Comparison of ENCODE assay signal across 8 cellular contexts in the genomic region with DNA sequence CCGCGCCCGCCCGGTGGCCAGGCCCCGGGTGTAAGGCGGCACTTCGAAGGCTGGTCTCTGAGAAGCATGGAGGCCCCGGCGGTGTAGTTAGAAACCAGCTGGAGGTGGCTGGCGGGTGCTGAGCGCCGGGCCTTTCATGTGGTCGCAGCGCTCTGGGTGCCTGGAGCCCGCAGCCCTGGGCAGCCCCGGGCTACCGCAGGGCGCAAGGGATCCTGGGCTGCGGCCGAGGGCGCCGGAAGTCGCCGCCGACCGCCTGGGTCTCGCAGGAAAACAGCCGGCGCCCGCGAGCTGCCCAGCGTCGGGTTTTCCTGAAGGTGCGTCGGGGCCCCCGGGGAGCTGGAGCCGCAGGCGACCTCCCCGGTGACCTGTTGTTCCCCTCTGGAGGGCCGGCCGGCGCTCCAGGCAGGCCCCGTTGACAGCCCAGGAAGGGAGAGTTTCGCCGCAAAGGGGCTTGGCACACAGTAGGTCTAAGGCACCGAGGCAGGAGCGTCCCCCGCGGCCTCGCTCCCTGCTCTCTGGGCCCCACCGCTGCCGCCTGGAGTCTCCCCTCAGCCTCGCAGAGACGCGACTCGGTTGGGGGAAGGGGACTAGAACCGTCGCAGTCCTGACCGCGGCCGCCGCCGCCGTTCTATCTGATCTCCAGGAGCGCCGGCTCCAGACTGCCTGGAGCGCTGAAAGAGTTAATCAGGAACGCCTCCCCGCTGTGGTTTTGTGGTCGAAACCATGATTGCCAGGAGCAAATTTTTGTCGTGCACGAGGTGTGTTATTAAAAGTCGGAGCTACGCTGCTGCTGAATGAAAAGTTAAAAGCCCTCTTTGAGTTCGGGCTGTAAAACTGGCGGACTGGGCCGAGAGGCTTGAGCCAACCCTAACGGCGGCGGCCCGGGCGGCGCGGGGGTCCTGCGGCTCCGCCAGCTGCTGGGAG. TPM values are rescaled to one million over a fixed set of nuclear protein-coding genes. Genes with fewer than 3 reads are reported as not detected.
DNase-seq lines count a peak whose midpoint lies in the region; ATAC-seq and TF ChIP-seq lines count a peak whose summit lies in the region.

No MANE protein-coding gene starts in this region.

- peak; percentile 70 for DNase-seq in NCI-H1048 (lab: John Stamatoyannopoulos, UW)
- peak; percentile 79 for DNase-seq in activated CD8-positive, alpha-beta T cell treated with anti-CD3 and anti-CD28 coated beads, Interleukin-2, amount 10 ng/mL, durations not matched to agents 7 days and 5 days
- peak; percentile 65 to 73 (median 68) for DNase-seq in effector memory CD8-positive, alpha-beta T cell
- DNase-seq in mucosa of descending colon: peak; percentile 64 to 74 (median 70)
- DNase-seq in stimulated activated CD8-positive, alpha-beta memory T cell treated with anti-CD3 and anti-CD28 coated beads, Interleukin-4, amount 100 ng/mL, for 24 hours (ENCODE audit: low read depth): peak; percentile 56
- DNase-seq in putamen (ENCODE audit: low spot score): no peak

- intact Hi-C loops in mucosa of descending colon (cut with DNase I, micrococcal nuclease): no loop called here

- no peaks in the 10 kb centered on the region for H3K36me3 ChIP-seq in BLaER1
- H3K36me3 ChIP-seq in mucosa of descending colon (ENCODE audit: low read depth): no peaks in the 10 kb centered on the region

- POLR2A ChIA-PET in activated CD8-positive, alpha-beta T cell treated with anti-CD3 and anti-CD28 coated beads, Interleukin-2, amount 10 ng/mL, durations not matched to agents 7 days and 5 days (lab: Charles Lee): interaction anchor here (1.3 kb wide), 1 partner anchor 10 kb away, joined by 3 read pairs; no protein-coding TSS in a partner anchor

- CTCF ChIA-PET in activated CD8-positive, alpha-beta T cell treated with anti-CD3 and anti-CD28 coated beads, Interleukin-2, amount 10 ng/mL, durations not matched to agents 7 days and 5 days (lab: Charles Lee): interaction anchor here (0.9 to 5.7 kb wide), 10 partner anchors 9 to 172 kb away, joined by 3 to 41 read pairs (median 8); a partner anchor contains a TSS

- H3K9ac ChIP-seq in BLaER1: no peak overlapping the region

- peak overlapping the region; percentile 68 for H3K27ac Mint-ChIP-seq in activated CD8-positive, alpha-beta T cell treated with anti-CD3 and anti-CD28 coated beads, Interleukin-2, amount 10 ng/mL, durations not matched to agents 7 days and 5 days
- H3K27ac Mint-ChIP-seq in effector memory CD8-positive, alpha-beta T cell: peak overlapping the region; percentile 54 to 80

- peak overlapping the region; percentile 89 for H3K4me2 ChIP-seq in BLaER1

- peak overlapping the region; percentile 62 for H3K4me3 Mint-ChIP-seq in activated CD8-positive, alpha-beta T cell treated with anti-CD3 and anti-CD28 coated beads, Interleukin-2, amount 10 ng/mL, durations not matched to agents 7 days and 5 days
- H3K4me3 Mint-ChIP-seq in effector memory CD8-positive, alpha-beta T cell: peak overlapping the region; percentile 85 to 86

- H3K9me3 ChIP-seq in BLaER1 (no peaks in the 10 kb centered on the region), mucosa of descending colon (no peaks in the 10 kb centered on the region)

- H3K4me1 Mint-ChIP-seq in activated CD8-positive, alpha-beta T cell treated with anti-CD3 and anti-CD28 coated beads, Interleukin-2, amount 10 ng/mL, durations not matched to agents 7 days and 5 days (ENCODE audit: low read depth): peaks cover 42% of the 10 kb centered on the region
- peaks cover 28 to 38% of the 10 kb centered on the region in 2 donors for H3K4me1 Mint-ChIP-seq in effector memory CD8-positive, alpha-beta T cell (ENCODE audit: low read depth in 2 of 2)

- H3K9me3 Mint-ChIP-seq in activated CD8-positive, alpha-beta T cell treated with anti-CD3 and anti-CD28 coated beads, Interleukin-2, amount 10 ng/mL, durations not matched to agents 7 days and 5 days (ENCODE audit: insufficient read depth): no peaks in the 10 kb centered on the region
- H3K9me3 Mint-ChIP-seq in effector memory CD8-positive, alpha-beta T cell: no peaks in the 10 kb centered on the region

- H3K36me3 Mint-ChIP-seq in activated CD8-positive, alpha-beta T cell treated with anti-CD3 and anti-CD28 coated beads, Interleukin-2, amount 10 ng/mL, durations not matched to agents 7 days and 5 days (ENCODE audit: low read depth): no peaks in the 10 kb centered on the region
- peaks cover 10% of the 10 kb centered on the region for H3K36me3 Mint-ChIP-seq in effector memory CD8-positive, alpha-beta T cell (ENCODE audit: insufficient read depth)

- peaks cover 91% of the 10 kb centered on the region for H4K20me1 ChIP-seq in BLaER1

- H3K4me1 ChIP-seq in BLaER1 (peaks cover 24% of the 10 kb centered on the region), mucosa of descending colon (ENCODE audit: low read depth) (peaks cover 10% of the 10 kb centered on the region)

- peaks cover 99% of the 10 kb centered on the region for H3K27me3 ChIP-seq in BLaER1

- peaks cover 88% of the 10 kb centered on the region for H3K27me3 Mint-ChIP-seq in activated CD8-positive, alpha-beta T cell treated with anti-CD3 and anti-CD28 coated beads, Interleukin-2, amount 10 ng/mL, durations not matched to agents 7 days and 5 days (ENCODE audit: low read depth)
- peaks cover 36 to 59% of the 10 kb centered on the region in 2 donors for H3K27me3 Mint-ChIP-seq in effector memory CD8-positive, alpha-beta T cell

- no peak overlapping the region for H3K27ac ChIP-seq in BLaER1

- peak overlapping the region; percentile 54 for H3K4me3 ChIP-seq in BLaER1
- H3K4me3 ChIP-seq in mucosa of descending colon: peak overlapping the region; percentile 7

- ATAC-seq in GM21381 (IDR thresholded peaks at IDR 0.05; ENCODE audit: unreplicated experiment) (peak; percentile 59), mucosa of descending colon (peak; percentile 79)
- ATAC-seq in activated CD8-positive, alpha-beta T cell treated with anti-CD3 and anti-CD28 coated beads, Interleukin-2, amount 10 ng/mL, durations not matched to agents 7 days and 5 days: peak; percentile 81
- peak; percentile 89 for ATAC-seq in effector memory CD8-positive, alpha-beta T cell (replicated peaks)

- no peak for TF ChIP-seq CTCF in mucosa of descending colon (IDR thresholded peaks at IDR 0.05)

RNA-seq across cellular contexts. Expression of a gene that starts 2.8 kb away (rescaled TPM):
- total RNA-seq in activated CD8-positive, alpha-beta T cell treated with anti-CD3 and anti-CD28 coated beads, Interleukin-2, amount 10 ng/mL, durations not matched to agents 7 days and 5 days: not detected
- total RNA-seq in mucosa of descending colon: under 1 TPM in 1 of 3 donors, not detected in 2; 0.65 TPM
